Comparison of ENCODE assay signal across 10 cellular contexts in the genomic region with DNA sequence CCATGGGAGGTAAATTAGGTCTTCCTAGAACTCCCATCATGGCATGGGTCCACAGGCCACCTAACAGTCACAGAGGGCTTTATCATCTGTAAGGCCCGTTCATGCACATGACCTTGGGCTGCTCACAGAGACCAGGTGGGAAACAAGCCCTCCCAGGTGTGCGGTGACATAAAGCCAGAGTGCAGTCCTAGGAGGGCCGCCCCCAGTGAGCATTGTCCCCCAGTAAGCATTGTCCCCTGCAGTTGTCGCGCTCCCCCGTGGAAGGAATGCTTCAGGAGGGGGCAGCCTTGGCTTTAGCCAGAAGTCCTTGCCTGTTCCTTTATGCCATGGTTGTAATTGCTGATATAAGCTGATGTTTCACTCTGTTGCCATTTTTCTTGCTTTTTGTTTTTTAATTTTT. TPM values are rescaled to one million over a fixed set of nuclear protein-coding genes. Genes with fewer than 3 reads are reported as not detected.
"Had no signal": no experiment of that assay in that cellular context is flagged by ENCODE, and none has a peak within 500 bp of the region (broad histone marks: within the 10 kb centered on the region; RNA-seq: fewer than 3 reads in every experiment).

No MANE protein-coding gene starts in this region.

- H3K27ac ChIP-seq: HL-60 had no signal

- H3K4me3 Mint-ChIP-seq: GM23338, H9, HFFc6 had no signal

- ATAC-seq: GM23338, HepG2 had no signal

- DNase-seq: H9, HCEC 1CT, HFFc6, KBM-7 had no signal

- H3K9me3 Mint-ChIP-seq: HFFc6, IgD-negative memory B cell had no signal

- H3K27me3 Mint-ChIP-seq: IgD-negative memory B cell had no signal

- H3K4me3 ChIP-seq: GM23338 had no signal

- FAIRE-seq: H1, H54, HepG2 had no signal

- H3K4me2 ChIP-seq: GM23338 had no signal

- H3K27ac Mint-ChIP-seq: GM23338, H9, HFFc6, IgD-negative memory B cell had no signal

- H2AFZ ChIP-seq: GM23338 had no signal

RNA-seq across cellular contexts. Expression of a gene that starts 41.7 kb away (rescaled TPM):
- total RNA-seq: HepG2 had no signal
